Comparison of ENCODE assay signal across 22 cellular contexts in genomic region chr5:94640176-94640575, GRCh38.
"Had no signal": no experiment of that assay in that cellular context is flagged by ENCODE, and none has a peak within 500 bp of the region (broad histone marks: within the 10 kb centered on the region; RNA-seq: fewer than 3 reads in every experiment).

No MANE protein-coding gene starts in this region.

- ATAC-seq: effector memory CD8-positive, alpha-beta T cell; heart left ventricle; left lobe of liver; naive thymus-derived CD4-positive, alpha-beta T cell; sciatic nerve; stimulated activated memory B cell treated with anti-CD40 and anti-IgM and Interleukin-4, amounts not matched to agents 10 μg/mL and 1 μg/mL and 100 μg/mL, for 72 hours; stimulated activated naive CD8-positive, alpha-beta T cell treated with anti-CD3 and anti-CD28 coated beads, Interleukin-15, amount 100 ng/mL, for 72 hours; upper lobe of right lung had no signal

- H3K9me3 ChIP-seq: prostate gland, testis had no signal

- H3K27me3 ChIP-seq: heart left ventricle, spleen, testis, tibial nerve, upper lobe of right lung, vagina had no signal

- H3K27ac ChIP-seq: heart left ventricle, parathyroid adenoma, prostate gland, spleen, testis, tibial nerve, upper lobe of right lung, vagina had no signal

- H3K9ac ChIP-seq: parathyroid adenoma had no signal

- DNase-seq: effector memory CD8-positive, alpha-beta T cell; foreskin melanocyte; heart left ventricle; islet precursor cell; mammary epithelial cell; naive thymus-derived CD4-positive, alpha-beta T cell; nephron progenitor cell; spleen; stimulated activated CD4-positive, alpha-beta T cell treated with anti-CD3 and anti-CD28 coated beads, Interleukin-15, amount 100 ng/mL, for 24 hours; stimulated activated CD4-positive, alpha-beta T cell treated with anti-CD3 and anti-CD28 coated beads, Interleukin-1b, Interleukin-23, amount 100 ng/mL, for 48 hours; stimulated activated CD4-positive, alpha-beta T cell treated with anti-CD3 and anti-CD28 coated beads, Interleukin-4, amount 100 ng/mL, for 24 hours; stimulated activated naive CD8-positive, alpha-beta T cell treated with anti-CD3 and anti-CD28 coated beads, Interleukin-15, amount 100 ng/mL, for 72 hours; testis; upper lobe of right lung had no signal

- H3K27ac Mint-ChIP-seq: dendritic cell treated with granulocyte-macrophage colony-stimulating factor and Interleukin-4, amounts not matched to agents 40 ng/mL and 50 ng/mL, for 4 days; effector memory CD8-positive, alpha-beta T cell; naive thymus-derived CD4-positive, alpha-beta T cell; nephron progenitor cell; stimulated activated memory B cell treated with anti-CD40 and anti-IgM and Interleukin-4, amounts not matched to agents 10 μg/mL and 1 μg/mL and 100 μg/mL, for 72 hours; stimulated activated naive CD8-positive, alpha-beta T cell treated with anti-CD3 and anti-CD28 coated beads, Interleukin-15, amount 100 ng/mL, for 72 hours had no signal

- H3K36me3 ChIP-seq: upper lobe of right lung had no signal

- H3K27me3 Mint-ChIP-seq: dendritic cell treated with granulocyte-macrophage colony-stimulating factor and Interleukin-4, amounts not matched to agents 40 ng/mL and 50 ng/mL, for 4 days; effector memory CD8-positive, alpha-beta T cell; naive thymus-derived CD4-positive, alpha-beta T cell; stimulated activated memory B cell treated with anti-CD40 and anti-IgM and Interleukin-4, amounts not matched to agents 10 μg/mL and 1 μg/mL and 100 μg/mL, for 72 hours; stimulated activated naive CD8-positive, alpha-beta T cell treated with anti-CD3 and anti-CD28 coated beads, Interleukin-15, amount 100 ng/mL, for 72 hours had no signal

- H3K4me1 Mint-ChIP-seq: nephron progenitor cell had no signal

- H3K4me3 Mint-ChIP-seq: dendritic cell treated with granulocyte-macrophage colony-stimulating factor and Interleukin-4, amounts not matched to agents 40 ng/mL and 50 ng/mL, for 4 days; effector memory CD8-positive, alpha-beta T cell; naive thymus-derived CD4-positive, alpha-beta T cell; nephron progenitor cell; stimulated activated memory B cell treated with anti-CD40 and anti-IgM and Interleukin-4, amounts not matched to agents 10 μg/mL and 1 μg/mL and 100 μg/mL, for 72 hours; stimulated activated naive CD8-positive, alpha-beta T cell treated with anti-CD3 and anti-CD28 coated beads, Interleukin-15, amount 100 ng/mL, for 72 hours had no signal

- H3K4me1 ChIP-seq: heart left ventricle, parathyroid adenoma, prostate gland, spleen, testis, tibial nerve, upper lobe of right lung, vagina had no signal

- H3K4me3 ChIP-seq: heart left ventricle, prostate gland, spleen, testis, tibial nerve, upper lobe of right lung, vagina had no signal

- H2AFZ ChIP-seq: parathyroid adenoma had no signal
